In genomic region chr10:78971094-78971682, GRCh38 we compare ENCODE assay signal across 25 cellular contexts.
A peak's percentile ranks its signal among the peaks of the same experiment; 100 is the strongest.
DNase-seq lines count a peak whose midpoint lies in the region; ATAC-seq and TF ChIP-seq lines count a peak whose summit lies in the region.
"Had no signal": no experiment of that assay in that cellular context is flagged by ENCODE, and none has a peak within 500 bp of the region (broad histone marks: within the 10 kb centered on the region; RNA-seq: fewer than 3 reads in every experiment).

No MANE protein-coding gene starts in this region.

- peak overlapping the region; percentile 8 for H3K27ac Mint-ChIP-seq in glutamatergic neuron (ENCODE audit: unreplicated experiment)
- H3K27ac Mint-ChIP-seq: activated CD4-positive, alpha-beta T cell treated with anti-CD3 and anti-CD28 coated beads, Interleukin-2, amount 10 ng/mL, durations not matched to agents 24 days and 14 days; activated naive CD4-positive, alpha-beta T cell treated with anti-CD3 and anti-CD28 coated beads for 36 hours had no signal

- H3K27ac ChIP-seq in cardiac muscle cell (no peak overlapping the region), adrenal gland (peak overlapping the region in 3 of 5 donors; percentile 98 to 100 (median 100)), vagina (peak overlapping the region; percentile 94)

- no peaks in the 10 kb centered on the region for H3K9me3 ChIP-seq in cardiac muscle cell (ENCODE audit: low read depth)
- H3K9me3 ChIP-seq in adrenal gland (replicated peaks in 1 of 3): no peaks in the 10 kb centered on the region
- no peaks in the 10 kb centered on the region for H3K9me3 ChIP-seq in vagina
- H3K9me3 ChIP-seq: lower lobe of right lung, ovary, sigmoid colon, upper lobe of right lung had no signal

- TF ChIP-seq CTCF in cardiac muscle cell (IDR thresholded peaks at IDR 0.05; ENCODE audit: low read depth, low read length) (peak; percentile 13), adrenal gland (IDR thresholded peaks at IDR 0.05) (no peak), glutamatergic neuron (IDR thresholded peaks at IDR 0.05; ENCODE audit: partially characterized antibody, unreplicated experiment) (no peak), vagina (IDR thresholded peaks at IDR 0.05) (no peak)

- no peak for TF ChIP-seq POLR2A in adrenal gland (IDR thresholded peaks at IDR 0.05)
- no peak for TF ChIP-seq POLR2A in vagina (IDR thresholded peaks at IDR 0.05)

- ATAC-seq in Right ventricle myocardium superior (ENCODE audit: poor library complexity) (no peak), HG02610 (IDR thresholded peaks at IDR 0.05; ENCODE audit: unreplicated experiment) (no peak)
- ATAC-seq: lower lobe of right lung; stimulated activated naive CD8-positive, alpha-beta T cell treated with anti-CD3 and anti-CD28 coated beads, Interleukin-15, Interleukin-2, amounts not matched to agents 100 U/mL and 50 U/mL, for 24 hours; T-cell; upper lobe of right lung had no signal

- H3K27me3 ChIP-seq in cardiac muscle cell: no peaks in the 10 kb centered on the region
- H3K27me3 ChIP-seq in adrenal gland: no peaks in the 10 kb centered on the region
- no peaks in the 10 kb centered on the region for H3K27me3 ChIP-seq in vagina
- H3K27me3 ChIP-seq: ovary, sigmoid colon, upper lobe of right lung had no signal

- peaks cover 14% of the 10 kb centered on the region for H3K9me3 Mint-ChIP-seq in glutamatergic neuron (ENCODE audit: unreplicated experiment)
- H3K9me3 Mint-ChIP-seq: activated CD4-positive, alpha-beta T cell treated with anti-CD3 and anti-CD28 coated beads, Interleukin-2, amount 10 ng/mL, durations not matched to agents 24 days and 14 days; activated naive CD4-positive, alpha-beta T cell treated with anti-CD3 and anti-CD28 coated beads for 36 hours; T-cell had no signal

- H3K4me1 Mint-ChIP-seq in glutamatergic neuron (ENCODE audit: low read depth, unreplicated experiment): peaks cover 42% of the 10 kb centered on the region

- intact Hi-C loops in Right ventricle myocardium superior (cut with DNase I) (loop anchor here (5.0 kb wide), 1 partner anchor 96 kb away; the partner anchor contains the start of gene ZMIZ1), adrenal gland (cut with DNase I) (loop anchor here in 1 of 2 donors (10.0 kb wide), 1 partner anchor 94 kb away; the partner anchor contains the start of gene ZMIZ1), vagina (cut with DNase I) (no loop called here)

- DNase-seq in cardiac muscle cell (ENCODE audit: low read depth in 1 of 2, low spot score in 1 of 2): no peak
- no peak for DNase-seq in Right ventricle myocardium superior
- DNase-seq in adrenal gland: no peak
- no peak for DNase-seq in glutamatergic neuron
- no peak for DNase-seq in vagina (ENCODE audit: extremely low spot score in 2 of 2)
- no peak for DNase-seq in stimulated activated naive CD4-positive, alpha-beta T cell treated with Interleukin-2 at 50 U/mL for 16 hours (lab: John Stamatoyannopoulos, UW)
- DNase-seq in activated T-cell treated with anti-CD3 and anti-CD28 coated beads, Interleukin-2, amount 50 U/mL, for 1 hour: no peak
- DNase-seq: activated CD4-positive, alpha-beta T cell treated with anti-CD3 and anti-CD28 coated beads, Interleukin-2, amount 10 ng/mL, durations not matched to agents 24 days and 14 days; activated naive CD4-positive, alpha-beta T cell treated with anti-CD3 and anti-CD28 coated beads for 36 hours; anterior cingulate cortex; GDM1; KBM-7; lower lobe of right lung; NCI-H1092; NCI-H2107; NCI-H510A treated with DMSO at 0.1 percent for 48 hours; ovary; SHP77; sigmoid colon; stimulated activated CD4-positive, alpha-beta T cell treated with anti-CD3 and anti-CD28 coated beads, Interleukin-1b, Interleukin-23, amount 100 ng/mL, for 48 hours; stimulated activated naive CD8-positive, alpha-beta T cell treated with anti-CD3 and anti-CD28 coated beads, Interleukin-15, Interleukin-2, amounts not matched to agents 100 U/mL and 50 U/mL, for 24 hours; T-cell; upper lobe of right lung had no signal

- H3K4me3 ChIP-seq in cardiac muscle cell: no peak overlapping the region
- no peak overlapping the region for H3K4me3 ChIP-seq in adrenal gland
- H3K4me3 ChIP-seq in vagina: no peak overlapping the region
- H3K4me3 ChIP-seq: lower lobe of right lung, ovary, sigmoid colon, upper lobe of right lung had no signal

- peaks cover 31% of the 10 kb centered on the region for H3K4me1 ChIP-seq in cardiac muscle cell (ENCODE audit: low read depth)
- H3K4me1 ChIP-seq in adrenal gland (replicated peaks in 1 of 2): peaks cover 31 to 33% of the 10 kb centered on the region in 2 donors
- peaks cover 36% of the 10 kb centered on the region for H3K4me1 ChIP-seq in vagina

- no peak overlapping the region for H3K4me3 Mint-ChIP-seq in glutamatergic neuron (ENCODE audit: unreplicated experiment)
- H3K4me3 Mint-ChIP-seq: activated CD4-positive, alpha-beta T cell treated with anti-CD3 and anti-CD28 coated beads, Interleukin-2, amount 10 ng/mL, durations not matched to agents 24 days and 14 days; activated naive CD4-positive, alpha-beta T cell treated with anti-CD3 and anti-CD28 coated beads for 36 hours; CD14-positive monocyte had no signal

- peaks cover 18% of the 10 kb centered on the region for H3K27me3 Mint-ChIP-seq in glutamatergic neuron (ENCODE audit: unreplicated experiment)
- H3K27me3 Mint-ChIP-seq: T-cell had no signal

- H3K36me3 ChIP-seq in cardiac muscle cell: no peaks in the 10 kb centered on the region
- H3K36me3 ChIP-seq in adrenal gland (replicated peaks in 1 of 2): no peaks in the 10 kb centered on the region
- H3K36me3 ChIP-seq in vagina: no peaks in the 10 kb centered on the region
- H3K36me3 ChIP-seq: lower lobe of right lung, ovary, sigmoid colon, upper lobe of right lung had no signal

- no peaks in the 10 kb centered on the region for H3K36me3 Mint-ChIP-seq in glutamatergic neuron (ENCODE audit: unreplicated experiment)
- H3K36me3 Mint-ChIP-seq: T-cell had no signal

- 93 to 95% (median 93%) methylated on average over 5 of the region's 5 CpGs for WGBS in adrenal gland, 4 donors
